In genomic region chr13:98403076-98403475, GRCh38 we compare ENCODE assay signal across 39 cellular contexts.
"Had no signal": no experiment of that assay in that cellular context is flagged by ENCODE, and none has a peak within 500 bp of the region (broad histone marks: within the 10 kb centered on the region; RNA-seq: fewer than 3 reads in every experiment).

No MANE protein-coding gene starts in this region.

- H3K9me3 ChIP-seq: adrenal gland, ascending aorta, body of pancreas, breast epithelium had no signal

- H3K4me3 Mint-ChIP-seq: activated naive CD4-positive, alpha-beta T cell treated with anti-CD3 and anti-CD28 coated beads for 36 hours; activated naive CD4-positive, alpha-beta T cell treated with anti-CD3 and anti-CD28 coated beads, Interleukin-2, amount 10 ng/mL, durations not matched to agents 7 days and 5 days; activated naive CD4-positive, alpha-beta T cell treated with anti-CD3 and anti-CD28 coated beads, Interleukin-2, amount 50 U/mL, for 24 hours; activated naive CD8-positive, alpha-beta T cell; activated naive CD8-positive, alpha-beta T cell treated with anti-CD3 and anti-CD28 coated beads for 36 hours; activated naive CD8-positive, alpha-beta T cell treated with anti-CD3 and anti-CD28 coated beads, Interleukin-2, amount 10 ng/mL, durations not matched to agents 7 days and 5 days; activated naive CD8-positive, alpha-beta T cell treated with anti-CD3 and anti-CD28 coated beads, Interleukin-2, amount 50 U/mL, for 24 hours; activated T-cell treated with anti-CD3 and anti-CD28 coated beads, Interleukin-2, amount 50 U/mL, for 24 hours; activated T-cell treated with anti-CD3 and anti-CD28 coated beads, Interleukin-2, amount 50 U/mL, for 4 hours; activated T-cell treated with anti-CD3 and anti-CD28 coated beads, Interleukin-2, amount 50 U/mL, for 72 hours; activated T-helper 1 cell treated with anti-CD3 and anti-CD28 coated beads, Interleukin-12 subunit alpha, Interleukin-12 subunit beta, Interleukin-2, Interleukin-4 antibody, amounts not matched to agents 30 ng/mL and 10 ng/mL and 1 ng/mL, durations not matched to agents 14 hours and 24 hours and 36 hours; activated T-helper 17 cell treated with anti-CD3 and anti-CD28 coated beads, Interleukin-2, amount 50 U/mL, for 72 hours; brain; central memory CD8-positive, alpha-beta T cell had no signal

- H3K27me3 Mint-ChIP-seq: activated naive CD4-positive, alpha-beta T cell treated with anti-CD3 and anti-CD28 coated beads, Interleukin-2, amount 50 U/mL, for 24 hours; activated naive CD8-positive, alpha-beta T cell; activated naive CD8-positive, alpha-beta T cell treated with anti-CD3 and anti-CD28 coated beads for 36 hours; activated T-cell treated with anti-CD3 and anti-CD28 coated beads, Interleukin-2, amount 50 U/mL, for 24 hours; brain had no signal

- H3K4me1 ChIP-seq: ascending aorta, breast epithelium had no signal

- FAIRE-seq: astrocyte had no signal

- H3K27me3 ChIP-seq: adrenal gland, ascending aorta, body of pancreas, brain microvascular endothelial cell, breast epithelium, cardiac muscle cell had no signal

- H3K4me3 ChIP-seq: adrenal gland, ascending aorta, body of pancreas, breast epithelium, cardiac muscle cell had no signal

- H3K36me3 Mint-ChIP-seq: activated naive CD4-positive, alpha-beta T cell treated with anti-CD3 and anti-CD28 coated beads, Interleukin-2, amount 10 ng/mL, durations not matched to agents 7 days and 5 days; activated naive CD4-positive, alpha-beta T cell treated with anti-CD3 and anti-CD28 coated beads, Interleukin-2, amount 50 U/mL, for 24 hours; activated naive CD4-positive, alpha-beta T cell treated with anti-CD3 and anti-CD28 coated beads, Interleukin-2, amount 50 U/mL, for 72 hours; activated naive CD8-positive, alpha-beta T cell; activated naive CD8-positive, alpha-beta T cell treated with anti-CD3 and anti-CD28 coated beads for 36 hours; activated naive CD8-positive, alpha-beta T cell treated with anti-CD3 and anti-CD28 coated beads, Interleukin-2, amount 10 ng/mL, durations not matched to agents 7 days and 5 days had no signal

- ATAC-seq: activated naive CD4-positive, alpha-beta T cell treated with anti-CD3 and anti-CD28 coated beads, Interleukin-2, amount 50 U/mL, for 72 hours; activated naive CD8-positive, alpha-beta T cell treated with anti-CD3 and anti-CD28 coated beads, Interleukin-2, amount 50 U/mL, for 24 hours; activated T-cell treated with anti-CD3 and anti-CD28 coated beads, Interleukin-2, amount 50 U/mL, for 4 hours; activated T-cell treated with anti-CD3 and anti-CD28 coated beads, Interleukin-2, amount 50 U/mL, for 72 hours; activated T-helper 17 cell treated with anti-CD3 and anti-CD28 coated beads, Interleukin-2, amount 50 U/mL, for 72 hours; body of pancreas had no signal

- H3K27ac ChIP-seq: adrenal gland, ascending aorta, body of pancreas, brain microvascular endothelial cell, breast epithelium, cardiac muscle cell had no signal

- DNase-seq: activated effector memory CD4-positive, alpha-beta T cell treated with anti-CD3 and anti-CD28 coated beads, Interleukin-2, amount 50 U/mL, for 16 hours; activated effector memory CD4-positive, alpha-beta T cell treated with Interleukin-2 at 50 U/mL for 16 hours; activated gamma-delta T cell; activated gamma-delta T cell treated with Interleukin-2 at 50 U/mL for 16 hours; activated naive CD4-positive, alpha-beta T cell; activated naive CD4-positive, alpha-beta T cell treated with anti-CD3 and anti-CD28 coated beads for 36 hours; activated naive CD4-positive, alpha-beta T cell treated with anti-CD3 and anti-CD28 coated beads, Interleukin-2, amount 10 ng/mL, durations not matched to agents 7 days and 5 days; activated naive CD4-positive, alpha-beta T cell treated with anti-CD3 and anti-CD28 coated beads, Interleukin-2, amount 50 U/mL, for 16 hours; activated naive CD4-positive, alpha-beta T cell treated with Interleukin-2 at 50 U/mL for 16 hours; activated naive CD8-positive, alpha-beta T cell treated with anti-CD3 and anti-CD28 coated beads for 36 hours; activated naive CD8-positive, alpha-beta T cell treated with anti-CD3 and anti-CD28 coated beads, Interleukin-2, amount 10 ng/mL, durations not matched to agents 7 days and 5 days; activated naive CD8-positive, alpha-beta T cell treated with anti-CD3 and anti-CD28 coated beads, Interleukin-2, amount 50 U/mL, for 24 hours; activated T-cell treated with anti-CD3 and anti-CD28 coated beads, Interleukin-2, amount 50 U/mL, for 1 hour; activated T-cell treated with anti-CD3 and anti-CD28 coated beads, Interleukin-2, amount 50 U/mL, for 24 hours; activated T-cell treated with anti-CD3 and anti-CD28 coated beads, Interleukin-2, amount 50 U/mL, for 4 hours; activated T-cell treated with anti-CD3 and anti-CD28 coated beads, Interleukin-2, amount 50 U/mL, for 48 hours; activated T-cell treated with anti-CD3 and anti-CD28 coated beads, Interleukin-2, amount 50 U/mL, for 72 hours; adrenal gland; amniotic stem cell; amygdala; anterior cingulate cortex; aorta; body of pancreas; brain microvascular endothelial cell; caudate nucleus; central memory CD4-positive, alpha-beta T cell; cerebellar nuclear complex had no signal

- H3K9me3 Mint-ChIP-seq: activated naive CD4-positive, alpha-beta T cell treated with anti-CD3 and anti-CD28 coated beads for 36 hours; activated naive CD4-positive, alpha-beta T cell treated with anti-CD3 and anti-CD28 coated beads, Interleukin-2, amount 10 ng/mL, durations not matched to agents 7 days and 5 days; activated naive CD4-positive, alpha-beta T cell treated with anti-CD3 and anti-CD28 coated beads, Interleukin-2, amount 50 U/mL, for 24 hours; activated naive CD4-positive, alpha-beta T cell treated with anti-CD3 and anti-CD28 coated beads, Interleukin-2, amount 50 U/mL, for 72 hours; activated naive CD8-positive, alpha-beta T cell treated with anti-CD3 and anti-CD28 coated beads for 36 hours; activated naive CD8-positive, alpha-beta T cell treated with anti-CD3 and anti-CD28 coated beads, Interleukin-2, amount 10 ng/mL, durations not matched to agents 7 days and 5 days; activated naive CD8-positive, alpha-beta T cell treated with anti-CD3 and anti-CD28 coated beads, Interleukin-2, amount 50 U/mL, for 24 hours; activated T-cell treated with anti-CD3 and anti-CD28 coated beads, Interleukin-2, amount 50 U/mL, for 24 hours; activated T-cell treated with anti-CD3 and anti-CD28 coated beads, Interleukin-2, amount 50 U/mL, for 4 hours; activated T-cell treated with anti-CD3 and anti-CD28 coated beads, Interleukin-2, amount 50 U/mL, for 72 hours; activated T-helper 1 cell treated with anti-CD3 and anti-CD28 coated beads, Interleukin-12 subunit alpha, Interleukin-12 subunit beta, Interleukin-2, Interleukin-4 antibody, amounts not matched to agents 30 ng/mL and 10 ng/mL and 1 ng/mL, durations not matched to agents 14 hours and 24 hours and 36 hours; activated T-helper 17 cell treated with anti-CD3 and anti-CD28 coated beads, Interleukin-2, amount 50 U/mL, for 72 hours; activated T-helper 2 cell treated with anti-CD3 and anti-CD28 coated beads, Interferon-gamma antibody, Interleukin-2, Interleukin-4, amounts not matched to agents 10 μg/mL and 5 μg/mL and 100 μg/mL, durations not matched to agents 14 hours and 24 hours and 36 hours; brain; central memory CD8-positive, alpha-beta T cell had no signal

- H3K27ac Mint-ChIP-seq: activated naive CD4-positive, alpha-beta T cell treated with anti-CD3 and anti-CD28 coated beads for 36 hours; activated naive CD4-positive, alpha-beta T cell treated with anti-CD3 and anti-CD28 coated beads, Interleukin-2, amount 10 ng/mL, durations not matched to agents 7 days and 5 days; activated naive CD4-positive, alpha-beta T cell treated with anti-CD3 and anti-CD28 coated beads, Interleukin-2, amount 50 U/mL, for 24 hours; activated naive CD8-positive, alpha-beta T cell; activated naive CD8-positive, alpha-beta T cell treated with anti-CD3 and anti-CD28 coated beads for 36 hours; activated naive CD8-positive, alpha-beta T cell treated with anti-CD3 and anti-CD28 coated beads, Interleukin-2, amount 10 ng/mL, durations not matched to agents 7 days and 5 days; activated naive CD8-positive, alpha-beta T cell treated with anti-CD3 and anti-CD28 coated beads, Interleukin-2, amount 50 U/mL, for 24 hours; activated T-cell treated with anti-CD3 and anti-CD28 coated beads, Interleukin-2, amount 50 U/mL, for 24 hours; activated T-cell treated with anti-CD3 and anti-CD28 coated beads, Interleukin-2, amount 50 U/mL, for 72 hours; activated T-helper 1 cell treated with anti-CD3 and anti-CD28 coated beads, Interleukin-12 subunit alpha, Interleukin-12 subunit beta, Interleukin-2, Interleukin-4 antibody, amounts not matched to agents 30 ng/mL and 10 ng/mL and 1 ng/mL, durations not matched to agents 14 hours and 24 hours and 36 hours; activated T-helper 17 cell treated with anti-CD3 and anti-CD28 coated beads, Interleukin-2, amount 50 U/mL, for 72 hours; activated T-helper 2 cell treated with anti-CD3 and anti-CD28 coated beads, Interferon-gamma antibody, Interleukin-2, Interleukin-4, amounts not matched to agents 10 μg/mL and 5 μg/mL and 100 μg/mL, durations not matched to agents 14 hours and 24 hours and 36 hours had no signal

- H3K36me3 ChIP-seq: adrenal gland, ascending aorta, breast epithelium, cardiac muscle cell had no signal

- H3K4me1 Mint-ChIP-seq: activated naive CD4-positive, alpha-beta T cell treated with anti-CD3 and anti-CD28 coated beads, Interleukin-2, amount 10 ng/mL, durations not matched to agents 7 days and 5 days; activated naive CD4-positive, alpha-beta T cell treated with anti-CD3 and anti-CD28 coated beads, Interleukin-2, amount 50 U/mL, for 24 hours; activated naive CD8-positive, alpha-beta T cell treated with anti-CD3 and anti-CD28 coated beads, Interleukin-2, amount 10 ng/mL, durations not matched to agents 7 days and 5 days; activated naive CD8-positive, alpha-beta T cell treated with anti-CD3 and anti-CD28 coated beads, Interleukin-2, amount 50 U/mL, for 24 hours; activated T-helper 17 cell treated with anti-CD3 and anti-CD28 coated beads, Interleukin-2, amount 50 U/mL, for 72 hours; central memory CD8-positive, alpha-beta T cell had no signal
